Comparison of ENCODE assay signal across 1 cellular context in genomic region chr9:5838884-5839571, GRCh38.
TF ChIP-seq lines count a peak whose summit lies in the region.

No MANE protein-coding gene starts in this region.

TF ChIP-seq in HepG2, 621 proteins besides CTCF, POLR2A, EP300 and RAD21 (continued from another document):
- no peak for TF ChIP-seq ZNF407 (CRISPR knock-in tag; IDR thresholded peaks at IDR 0.05; ENCODE audit: not compliant biosample characterization)
- TF ChIP-seq ZNF746 (CRISPR knock-in tag; IDR thresholded peaks at IDR 0.05) = no peak
- no peak for TF ChIP-seq FOXJ3 (CRISPR knock-in tag; IDR thresholded peaks at IDR 0.05; ENCODE audit: borderline replicate concordance)
- peak; percentile 50 for TF ChIP-seq PHF20 (CRISPR knock-in tag; IDR thresholded peaks at IDR 0.05)
- peak; percentile 99 for TF ChIP-seq MAFF (IDR thresholded peaks at IDR 0.05; ENCODE audit: low read depth, low read length)
- TF ChIP-seq THAP11 (CRISPR knock-in tag; IDR thresholded peaks at IDR 0.05) = peak; percentile 54
- TF ChIP-seq MXI1 (IDR thresholded peaks at IDR 0.05; ENCODE audit: borderline replicate concordance, low read depth, low read length) = peak; percentile 82; the same call in 1 of the 3 replicates
- 0 out of 2 replicates have a peak, but pooled peaks have one; percentile 77 for TF ChIP-seq ZNF878 (CRISPR knock-in tag; IDR thresholded peaks at IDR 0.05)
- TF ChIP-seq ARID5B (CRISPR knock-in tag; IDR thresholded peaks at IDR 0.05) = peak; percentile 84
- TF ChIP-seq HOXA3 (CRISPR knock-in tag; IDR thresholded peaks at IDR 0.05) = peak; percentile 50; the same call in 1 of the 2 replicates
- no peak for TF ChIP-seq ATF7-NPFF (CRISPR knock-in tag; IDR thresholded peaks at IDR 0.05; ENCODE audit: low read depth)
- TF ChIP-seq PHF8 (CRISPR knock-in tag; IDR thresholded peaks at IDR 0.05) = no peak
- no peak for TF ChIP-seq SMC3 (IDR thresholded peaks at IDR 0.05; ENCODE audit: low read length)
- peak; percentile 79 for TF ChIP-seq PAXIP1 (CRISPR knock-in tag; conservative IDR thresholded peaks at IDR 0.05)
- TF ChIP-seq, protein P1, sequence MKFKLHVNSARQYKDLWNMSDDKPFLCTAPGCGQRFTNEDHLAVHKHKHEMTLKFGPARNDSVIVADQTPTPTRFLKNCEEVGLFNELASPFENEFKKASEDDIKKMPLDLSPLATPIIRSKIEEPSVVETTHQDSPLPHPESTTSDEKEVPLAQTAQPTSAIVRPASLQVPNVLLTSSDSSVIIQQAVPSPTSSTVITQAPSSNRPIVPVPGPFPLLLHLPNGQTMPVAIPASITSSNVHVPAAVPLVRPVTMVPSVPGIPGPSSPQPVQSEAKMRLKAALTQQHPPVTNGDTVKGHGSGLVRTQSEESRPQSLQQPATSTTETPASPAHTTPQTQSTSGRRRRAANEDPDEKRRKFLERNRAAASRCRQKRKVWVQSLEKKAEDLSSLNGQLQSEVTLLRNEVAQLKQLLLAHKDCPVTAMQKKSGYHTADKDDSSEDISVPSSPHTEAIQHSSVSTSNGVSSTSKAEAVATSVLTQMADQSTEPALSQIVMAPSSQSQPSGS (CRISPR knock-in tag; IDR thresholded peaks at IDR 0.05) = no peak
- TF ChIP-seq HOMEZ (CRISPR knock-in tag; IDR thresholded peaks at IDR 0.05; ENCODE audit: low read depth) = peak; percentile 90
- peak; percentile 63; the same call in 1 of the 2 replicates for TF ChIP-seq ZNF772 (CRISPR knock-in tag; IDR thresholded peaks at IDR 0.05)
- peak; percentile 60; the same call in 1 of the 2 replicates for TF ChIP-seq GABPB1 (CRISPR knock-in tag; IDR thresholded peaks at IDR 0.05)
- no peak for TF ChIP-seq ZNF451 (CRISPR knock-in tag; IDR thresholded peaks at IDR 0.05)
- 0 out of 2 replicates have a peak, but pooled peaks have one; percentile 52 for TF ChIP-seq MIER3 (CRISPR knock-in tag; IDR thresholded peaks at IDR 0.05; ENCODE audit: borderline replicate concordance)
- TF ChIP-seq RBM22 (optimal IDR thresholded peaks at IDR 0.05; ENCODE audit: low read length) = no peak
- TF ChIP-seq PITX1 (CRISPR knock-in tag; IDR thresholded peaks at IDR 0.05) = peak; percentile 61; the same call in 1 of the 2 replicates
- TF ChIP-seq, protein P2, sequence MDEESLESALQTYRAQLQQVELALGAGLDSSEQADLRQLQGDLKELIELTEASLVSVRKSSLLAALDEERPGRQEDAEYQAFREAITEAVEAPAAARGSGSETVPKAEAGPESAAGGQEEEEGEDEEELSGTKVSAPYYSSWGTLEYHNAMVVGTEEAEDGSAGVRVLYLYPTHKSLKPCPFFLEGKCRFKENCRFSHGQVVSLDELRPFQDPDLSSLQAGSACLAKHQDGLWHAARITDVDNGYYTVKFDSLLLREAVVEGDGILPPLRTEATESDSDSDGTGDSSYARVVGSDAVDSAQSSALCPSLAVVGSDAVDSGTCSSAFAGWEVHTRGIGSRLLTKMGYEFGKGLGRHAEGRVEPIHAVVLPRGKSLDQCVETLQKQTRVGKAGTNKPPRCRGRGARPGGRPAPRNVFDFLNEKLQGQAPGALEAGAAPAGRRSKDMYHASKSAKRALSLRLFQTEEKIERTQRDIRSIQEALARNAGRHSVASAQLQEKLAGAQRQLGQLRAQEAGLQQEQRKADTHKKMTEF (CRISPR knock-in tag; IDR thresholded peaks at IDR 0.05) = peak; percentile 69
- peak; percentile 62; the same call in 1 of the 2 replicates for TF ChIP-seq MEF2D (CRISPR knock-in tag; IDR thresholded peaks at IDR 0.05)
- no peak for TF ChIP-seq RAD51 (IDR thresholded peaks at IDR 0.05; ENCODE audit: borderline replicate concordance)
